In genomic region chr12:132161046-132161781, GRCh38 we compare ENCODE assay signal across 20 cellular contexts. TPM values are rescaled to one million over a fixed set of nuclear protein-coding genes. Genes with fewer than 3 reads are reported as not detected.
DNase-seq lines count a peak whose midpoint lies in the region; ATAC-seq and TF ChIP-seq lines count a peak whose summit lies in the region.
"Had no signal": no experiment of that assay in that cellular context is flagged by ENCODE, and none has a peak within 500 bp of the region (broad histone marks: within the 10 kb centered on the region; RNA-seq: fewer than 3 reads in every experiment).

No MANE protein-coding gene starts in this region.

- POLR2A ChIA-PET in WTC11 (lab: Charles Lee): no interaction called here

- H3K27ac Mint-ChIP-seq in WTC11: no peak overlapping the region
- H3K27ac Mint-ChIP-seq in activated T-helper 2 cell treated with anti-CD3 and anti-CD28 coated beads, Interferon-gamma antibody, Interleukin-2, Interleukin-4, amounts not matched to agents 10 μg/mL and 5 μg/mL and 100 μg/mL, durations not matched to agents 14 hours and 24 hours and 36 hours: no peak overlapping the region
- H3K27ac Mint-ChIP-seq: activated CD8-positive, alpha-beta T cell treated with anti-CD3 and anti-CD28 coated beads for 36 hours; GM23338 had no signal

- H3K27me3 ChIP-seq in Karpas-422 (ENCODE audit: low read length) (no peaks in the 10 kb centered on the region), adrenal gland (no peaks in the 10 kb centered on the region), MM.1S (replicated peaks; ENCODE audit: insufficient read depth, low read length) (no peaks in the 10 kb centered on the region)
- H3K27me3 ChIP-seq: tibial nerve had no signal

- DNase-seq in NCI-H2227 (lab: John Stamatoyannopoulos, UW; ENCODE audit: unreplicated experiment) (peak; percentile 23), NCI-H2227 treated with DMSO at 0.1 percent for 48 hours (lab: John Stamatoyannopoulos, UW) (no peak), Karpas-422 (peak; percentile 65), WTC11 (ENCODE audit: low spot score) (no peak), left kidney (ENCODE audit: low read depth, low spot score) (peak; percentile 44), adrenal gland (no peak), MM.1S (no peak)
- no peak for DNase-seq in activated T-helper 2 cell treated with anti-CD3 and anti-CD28 coated beads, Interferon-gamma antibody, Interleukin-2, Interleukin-4, amounts not matched to agents 10 μg/mL and 5 μg/mL and 100 μg/mL, durations not matched to agents 14 hours and 24 hours and 36 hours (ENCODE audit: low spot score)
- DNase-seq: activated CD8-positive, alpha-beta T cell treated with anti-CD3 and anti-CD28 coated beads for 36 hours; anterior cingulate cortex; NCI-H1092; NCI-H446 had no signal

- no peaks in the 10 kb centered on the region for H3K9me2 ChIP-seq in Karpas-422 (replicated peaks; ENCODE audit: insufficient read depth, low read length)
- no peaks in the 10 kb centered on the region for H3K9me2 ChIP-seq in MM.1S (replicated peaks; ENCODE audit: insufficient read depth, low read length)

- TF ChIP-seq CTCF in WTC11 (IDR thresholded peaks at IDR 0.05) (no peak), adrenal gland (IDR thresholded peaks at IDR 0.05) (no peak), MM.1S (IDR thresholded peaks at IDR 0.05; ENCODE audit: low read length) (no peak)

- WGBS in adrenal gland, 4 donors: 45 to 58% (median 50%) methylated on average over 6 to 13 of the region's 13 CpGs

- no peaks in the 10 kb centered on the region for H3K36me3 Mint-ChIP-seq in WTC11
- H3K36me3 Mint-ChIP-seq in activated T-helper 2 cell treated with anti-CD3 and anti-CD28 coated beads, Interferon-gamma antibody, Interleukin-2, Interleukin-4, amounts not matched to agents 10 μg/mL and 5 μg/mL and 100 μg/mL, durations not matched to agents 14 hours and 24 hours and 36 hours (ENCODE audit: low read depth): no peaks in the 10 kb centered on the region
- H3K36me3 Mint-ChIP-seq: CD4-positive, alpha-beta memory T cell; stimulated activated effector memory CD8-positive, alpha-beta T cell treated with anti-CD3 and anti-CD28 coated beads, Interleukin-12 subunit alpha, Interleukin-12 subunit beta, amount 100 ng/mL, for 72 hours had no signal

- ATAC-seq in WTC11: no peak; the same call in 1 of the 2 replicates
- ATAC-seq: activated CD8-positive, alpha-beta T cell treated with anti-CD3 and anti-CD28 coated beads for 36 hours; stimulated activated effector memory CD8-positive, alpha-beta T cell treated with anti-CD3 and anti-CD28 coated beads, Interleukin-12 subunit alpha, Interleukin-12 subunit beta, amount 100 ng/mL, for 72 hours had no signal

- peaks cover 12% of the 10 kb centered on the region for H3K27me3 Mint-ChIP-seq in WTC11 (ENCODE audit: low read depth)
- H3K27me3 Mint-ChIP-seq in activated T-helper 2 cell treated with anti-CD3 and anti-CD28 coated beads, Interferon-gamma antibody, Interleukin-2, Interleukin-4, amounts not matched to agents 10 μg/mL and 5 μg/mL and 100 μg/mL, durations not matched to agents 14 hours and 24 hours and 36 hours (ENCODE audit: low read depth): no peaks in the 10 kb centered on the region
- H3K27me3 Mint-ChIP-seq: activated CD8-positive, alpha-beta T cell treated with anti-CD3 and anti-CD28 coated beads for 36 hours; CD4-positive, alpha-beta memory T cell had no signal

- H3K4me1 ChIP-seq in Karpas-422 (ENCODE audit: low read length) (no peaks in the 10 kb centered on the region), adrenal gland (replicated peaks in 1 of 2) (peaks cover 0 to 6% of the 10 kb centered on the region in 2 donors), MM.1S (ENCODE audit: low read length) (no peaks in the 10 kb centered on the region)
- H3K4me1 ChIP-seq: parathyroid adenoma had no signal

- intact Hi-C loops in adrenal gland (cut with DNase I): no loop called here
- intact Hi-C loops in activated T-helper 2 cell treated with anti-CD3 and anti-CD28 coated beads, Interferon-gamma antibody, Interleukin-2, Interleukin-4, amounts not matched to agents 10 μg/mL and 5 μg/mL and 100 μg/mL, durations not matched to agents 14 hours and 24 hours and 36 hours (cut with micrococcal nuclease): no loop called here

- H2AFZ ChIP-seq in Karpas-422 (ENCODE audit: low read length) (no peak overlapping the region), MM.1S (ENCODE audit: low read length) (no peak overlapping the region)
- H2AFZ ChIP-seq: GM23338, parathyroid adenoma had no signal

- no peaks in the 10 kb centered on the region for H3K4me1 Mint-ChIP-seq in WTC11
- peaks cover 5% of the 10 kb centered on the region for H3K4me1 Mint-ChIP-seq in activated T-helper 2 cell treated with anti-CD3 and anti-CD28 coated beads, Interferon-gamma antibody, Interleukin-2, Interleukin-4, amounts not matched to agents 10 μg/mL and 5 μg/mL and 100 μg/mL, durations not matched to agents 14 hours and 24 hours and 36 hours (ENCODE audit: low read depth)
- H3K4me1 Mint-ChIP-seq: GM23338 had no signal

- peaks cover 18% of the 10 kb centered on the region for H3K36me3 ChIP-seq in Karpas-422 (ENCODE audit: insufficient read depth, low read length)
- no peaks in the 10 kb centered on the region for H3K36me3 ChIP-seq in adrenal gland (replicated peaks in 1 of 2)
- H3K36me3 ChIP-seq in MM.1S (replicated peaks; ENCODE audit: insufficient read depth, low read length): no peaks in the 10 kb centered on the region

- H4K20me1 ChIP-seq in Karpas-422 (ENCODE audit: insufficient read depth, low read depth, low read length) (no peaks in the 10 kb centered on the region), MM.1S (ENCODE audit: insufficient read depth, low read length) (no peaks in the 10 kb centered on the region)

- no peak overlapping the region for H3K4me3 Mint-ChIP-seq in WTC11
- no peak overlapping the region for H3K4me3 Mint-ChIP-seq in activated T-helper 2 cell treated with anti-CD3 and anti-CD28 coated beads, Interferon-gamma antibody, Interleukin-2, Interleukin-4, amounts not matched to agents 10 μg/mL and 5 μg/mL and 100 μg/mL, durations not matched to agents 14 hours and 24 hours and 36 hours (ENCODE audit: low read depth)
- H3K4me3 Mint-ChIP-seq: activated CD8-positive, alpha-beta T cell treated with anti-CD3 and anti-CD28 coated beads for 36 hours; GM23338; stimulated activated effector memory CD8-positive, alpha-beta T cell treated with anti-CD3 and anti-CD28 coated beads, Interleukin-12 subunit alpha, Interleukin-12 subunit beta, amount 100 ng/mL, for 72 hours had no signal

- H3K79me2 ChIP-seq in Karpas-422 (ENCODE audit: low read length): no peaks in the 10 kb centered on the region
- H3K79me2 ChIP-seq in MM.1S (ENCODE audit: low read length): no peaks in the 10 kb centered on the region
- H3K79me2 ChIP-seq: parathyroid adenoma had no signal

- CTCF ChIA-PET in WTC11 (lab: Charles Lee): interaction anchor here (0.6 to 3.4 kb wide), 10 partner anchors 8 to 400 kb away, joined by 3 to 32 read pairs (median 4); no protein-coding TSS in a partner anchor

- no peak overlapping the region for H3K27ac ChIP-seq in Karpas-422 (ENCODE audit: low read length)
- H3K27ac ChIP-seq in adrenal gland: no peak overlapping the region
- no peak overlapping the region for H3K27ac ChIP-seq in MM.1S (ENCODE audit: low read length)
- H3K27ac ChIP-seq: A549, epithelial cell of prostate, parathyroid adenoma had no signal

- no peak overlapping the region for H3K4me2 ChIP-seq in Karpas-422 (ENCODE audit: low read depth, low read length, poor library complexity, severe bottlenecking)
- H3K4me2 ChIP-seq in MM.1S (ENCODE audit: low read depth, low read length): no peak overlapping the region
- H3K4me2 ChIP-seq: A549, GM23338 had no signal

- H3K9ac ChIP-seq in Karpas-422 (ENCODE audit: low read length) (no peak overlapping the region), MM.1S (ENCODE audit: low read length) (no peak overlapping the region)
- H3K9ac ChIP-seq: parathyroid adenoma had no signal

- no peak overlapping the region for H3K4me3 ChIP-seq in Karpas-422 (ENCODE audit: low read length)
- no peak overlapping the region for H3K4me3 ChIP-seq in adrenal gland
- H3K4me3 ChIP-seq in MM.1S (ENCODE audit: low read length): no peak overlapping the region
- H3K4me3 ChIP-seq: A549, GM23338, skin epidermis, tibial nerve had no signal

- H3F3A ChIP-seq in MM.1S (ENCODE audit: insufficient read depth, low read length): no peaks in the 10 kb centered on the region

- H3K9me3 ChIP-seq in Karpas-422 (ENCODE audit: low read length) (0 out of 2 replicates have a peak, but pooled peaks cover 3% of the 10 kb centered on the region), adrenal gland (replicated peaks in 1 of 3) (no peaks in the 10 kb centered on the region), MM.1S (replicated peaks; ENCODE audit: insufficient read depth, low read length) (no peaks in the 10 kb centered on the region)
- H3K9me3 ChIP-seq: A549, tibial nerve had no signal

- no peak for TF ChIP-seq POLR2A in adrenal gland (IDR thresholded peaks at IDR 0.05)

- H3K9me3 Mint-ChIP-seq in WTC11: peaks cover 6% of the 10 kb centered on the region
- peaks cover 3% of the 10 kb centered on the region for H3K9me3 Mint-ChIP-seq in activated T-helper 2 cell treated with anti-CD3 and anti-CD28 coated beads, Interferon-gamma antibody, Interleukin-2, Interleukin-4, amounts not matched to agents 10 μg/mL and 5 μg/mL and 100 μg/mL, durations not matched to agents 14 hours and 24 hours and 36 hours
- H3K9me3 Mint-ChIP-seq: activated CD8-positive, alpha-beta T cell treated with anti-CD3 and anti-CD28 coated beads for 36 hours; CD4-positive, alpha-beta memory T cell; stimulated activated effector memory CD8-positive, alpha-beta T cell treated with anti-CD3 and anti-CD28 coated beads, Interleukin-12 subunit alpha, Interleukin-12 subunit beta, amount 100 ng/mL, for 72 hours had no signal

RNA-seq across cellular contexts. Expression of gene NOC4L, which starts 17.0 kb away (rescaled TPM):
- 10.4 and 20.5 TPM in 2 replicates for total RNA-seq in Karpas-422 (2014; rRNA removed; shearing (Covaris generic); ENCODE audit: low replicate concordance)
- 38.0 to 41.4 TPM (median 39.6 TPM) in 3 replicates for total RNA-seq in WTC11 (2021)
- 10 to 100 TPM in 7 of 8 donors, 1 to 10 TPM in 1; 9.2 to 30.9 (median 17.5) TPM for total RNA-seq in adrenal gland
- 10 to 100 TPM in 2 of 3 donors, 1 to 10 TPM in 1; 4.7 to 51.5 (median 47.7) TPM for polyA plus RNA-seq in adrenal gland
- 39.3 and 39.8 TPM in 2 replicates for total RNA-seq in activated T-helper 2 cell treated with anti-CD3 and anti-CD28 coated beads, Interferon-gamma antibody, Interleukin-2, Interleukin-4, amounts not matched to agents 10 μg/mL and 5 μg/mL and 100 μg/mL, durations not matched to agents 14 hours and 24 hours and 36 hours

RNA-seq across cellular contexts. Expression of gene DDX51, which starts 17.1 kb away (rescaled TPM):
- 6.4 and 14.9 TPM in 2 replicates for total RNA-seq in Karpas-422 (2014; rRNA removed; shearing (Covaris generic); ENCODE audit: low replicate concordance)
- total RNA-seq in WTC11 (2021) (32.7 to 34.2 TPM (median 33.3 TPM) in 3 replicates), adrenal gland (10 to 100 TPM; 10.2 to 22.5 (median 14.3) TPM)
- 10 to 100 TPM in 2 of 3 donors, 1 to 10 TPM in 1; 7.5 to 64.4 (median 29.9) TPM for polyA plus RNA-seq in adrenal gland
- 36.7 and 37.6 TPM in 2 replicates for total RNA-seq in activated T-helper 2 cell treated with anti-CD3 and anti-CD28 coated beads, Interferon-gamma antibody, Interleukin-2, Interleukin-4, amounts not matched to agents 10 μg/mL and 5 μg/mL and 100 μg/mL, durations not matched to agents 14 hours and 24 hours and 36 hours

Comparison
In these comparisons a context has a peak if more than half of its experiments do, and no peak if none do; other contexts are left out.
1. DNase-seq: peak in NCI-H2227 (single experiment), Karpas-422 (single experiment) and left kidney (single experiment); none in NCI-H2227 treated with DMSO at 0.1 percent for 48 hours (single experiment), WTC11 (single experiment), adrenal gland (0 of 7), activated T-helper 2 cell treated with anti-CD3 and anti-CD28 coated beads, Interferon-gamma antibody, Interleukin-2, Interleukin-4, amounts not matched to agents 10 μg/mL and 5 μg/mL and 100 μg/mL, durations not matched to agents 14 hours and 24 hours and 36 hours (single experiment) and MM.1S (single experiment).